Comparison of ENCODE assay signal across 14 cellular contexts in the genomic region with DNA sequence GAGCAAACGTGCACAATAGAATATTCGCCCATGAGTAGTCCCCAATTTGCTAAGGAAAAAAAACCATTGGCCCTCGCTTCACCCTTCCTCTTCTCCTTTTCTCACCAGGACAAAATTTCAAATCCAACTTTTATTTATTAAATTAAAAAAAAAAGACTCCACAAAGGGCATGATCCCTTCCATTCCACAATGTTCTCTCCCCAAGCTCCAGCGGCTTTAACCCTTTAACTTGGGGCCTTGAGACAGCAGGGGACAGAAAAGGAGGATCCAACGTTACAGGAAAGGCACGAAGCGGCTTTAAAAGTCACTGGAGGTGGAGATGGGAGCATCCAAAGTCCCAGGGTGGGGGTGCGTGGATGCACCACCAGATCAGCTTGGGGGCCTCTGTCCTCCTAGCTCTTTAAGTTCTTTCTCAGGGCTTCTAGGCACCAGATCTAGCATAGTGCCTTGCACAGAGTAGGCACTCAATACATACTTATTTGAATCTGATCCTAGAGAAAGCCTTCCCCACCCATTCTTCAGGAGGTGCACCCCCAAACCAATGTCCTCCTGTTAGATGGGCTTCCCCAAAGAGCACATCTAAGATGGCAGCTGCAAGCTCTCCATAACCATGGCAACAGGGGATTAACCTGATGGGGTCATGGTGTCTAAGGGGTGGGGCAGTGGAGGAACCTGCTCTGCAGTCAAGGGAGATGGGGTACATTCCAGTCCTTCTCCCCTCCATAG. TPM values are rescaled to one million over a fixed set of nuclear protein-coding genes. Genes with fewer than 3 reads are reported as not detected.
DNase-seq lines count a peak whose midpoint lies in the region; ATAC-seq and TF ChIP-seq lines count a peak whose summit lies in the region.
"Had no signal": no experiment of that assay in that cellular context is flagged by ENCODE, and none has a peak within 500 bp of the region (broad histone marks: within the 10 kb centered on the region; RNA-seq: fewer than 3 reads in every experiment).

No MANE protein-coding gene starts in this region.

- TF ChIP-seq CTCF in DOHH2 (IDR thresholded peaks at IDR 0.05; ENCODE audit: low read depth, low read length, poor library complexity, severe bottlenecking), result no peak

- H3K9me3 Mint-ChIP-seq in activated T-helper 2 cell treated with anti-CD3 and anti-CD28 coated beads, Interferon-gamma antibody, Interleukin-2, Interleukin-4, amounts not matched to agents 10 μg/mL and 5 μg/mL and 100 μg/mL, durations not matched to agents 14 hours and 24 hours and 36 hours, result no peaks in the 10 kb centered on the region
- no peaks in the 10 kb centered on the region for H3K9me3 Mint-ChIP-seq in memory B cell

- H3K4me1 Mint-ChIP-seq in activated T-helper 2 cell treated with anti-CD3 and anti-CD28 coated beads, Interferon-gamma antibody, Interleukin-2, Interleukin-4, amounts not matched to agents 10 μg/mL and 5 μg/mL and 100 μg/mL, durations not matched to agents 14 hours and 24 hours and 36 hours (ENCODE audit: low read depth), result peaks cover 18% of the 10 kb centered on the region
- H3K4me1 Mint-ChIP-seq in memory B cell, result peaks cover 16% of the 10 kb centered on the region

- DNase-seq in activated T-helper 2 cell treated with anti-CD3 and anti-CD28 coated beads, Interferon-gamma antibody, Interleukin-2, Interleukin-4, amounts not matched to agents 10 μg/mL and 5 μg/mL and 100 μg/mL, durations not matched to agents 14 hours and 24 hours and 36 hours (ENCODE audit: low spot score), result no peak
- DNase-seq in memory B cell (ENCODE audit: low spot score in 2 of 2) (no peak), cortex of kidney (lab: John Stamatoyannopoulos, UW) (no peak), iPS-NIHi11 (ENCODE audit: low spot score) (no peak), NCI-H2107 treated with DMSO at 0.1 percent for 48 hours (lab: John Stamatoyannopoulos, UW; ENCODE audit: unreplicated experiment) (no peak)
- DNase-seq: activated CD8-positive, alpha-beta memory T cell treated with anti-CD3 and anti-CD28 coated beads, Interleukin-2, amount 50 U/mL, for 4 hours; DMS 273 treated with DMSO at 0.1 percent for 48 hours; NCI-H1417 treated with DMSO at 0.1 percent for 48 hours had no signal

- no peaks in the 10 kb centered on the region for H3K36me3 Mint-ChIP-seq in activated T-helper 2 cell treated with anti-CD3 and anti-CD28 coated beads, Interferon-gamma antibody, Interleukin-2, Interleukin-4, amounts not matched to agents 10 μg/mL and 5 μg/mL and 100 μg/mL, durations not matched to agents 14 hours and 24 hours and 36 hours (ENCODE audit: low read depth)
- no peaks in the 10 kb centered on the region for H3K36me3 Mint-ChIP-seq in memory B cell

- H3K27ac ChIP-seq in BLaER1, result no peak overlapping the region
- H3K27ac ChIP-seq in DOHH2 (ENCODE audit: low read depth, low read length), result no peak overlapping the region

- H3K4me3 ChIP-seq in BLaER1, result peak overlapping the region; percentile 77
- no peak overlapping the region; the same call in 1 of the 2 replicates for H3K4me3 ChIP-seq in DOHH2 (ENCODE audit: low read length)

- no peak for ATAC-seq in memory B cell (ENCODE audit: low read depth)
- no peak for ATAC-seq in GM18502 (IDR thresholded peaks at IDR 0.05; ENCODE audit: poor library complexity, unreplicated experiment)

- no peaks in the 10 kb centered on the region for H3K9me2 ChIP-seq in DOHH2 (replicated peaks; ENCODE audit: control insufficient read depth, low read length)

- H3K27me3 Mint-ChIP-seq in activated T-helper 2 cell treated with anti-CD3 and anti-CD28 coated beads, Interferon-gamma antibody, Interleukin-2, Interleukin-4, amounts not matched to agents 10 μg/mL and 5 μg/mL and 100 μg/mL, durations not matched to agents 14 hours and 24 hours and 36 hours (ENCODE audit: low read depth), result peaks cover 6% of the 10 kb centered on the region
- H3K27me3 Mint-ChIP-seq in memory B cell, result peaks cover 12% of the 10 kb centered on the region

- H3K79me2 ChIP-seq in DOHH2 (ENCODE audit: control insufficient read depth, low read length), result no peaks in the 10 kb centered on the region

- intact Hi-C loops in activated T-helper 2 cell treated with anti-CD3 and anti-CD28 coated beads, Interferon-gamma antibody, Interleukin-2, Interleukin-4, amounts not matched to agents 10 μg/mL and 5 μg/mL and 100 μg/mL, durations not matched to agents 14 hours and 24 hours and 36 hours (cut with micrococcal nuclease), result no loop called here

- peak overlapping the region; percentile 69 for H3K4me3 Mint-ChIP-seq in activated T-helper 2 cell treated with anti-CD3 and anti-CD28 coated beads, Interferon-gamma antibody, Interleukin-2, Interleukin-4, amounts not matched to agents 10 μg/mL and 5 μg/mL and 100 μg/mL, durations not matched to agents 14 hours and 24 hours and 36 hours (ENCODE audit: low read depth)
- H3K4me3 Mint-ChIP-seq in memory B cell, result peak overlapping the region; percentile 76

- H4K20me1 ChIP-seq in BLaER1 (no peaks in the 10 kb centered on the region), DOHH2 (ENCODE audit: control insufficient read depth, insufficient read depth, low read depth, low read length) (no peaks in the 10 kb centered on the region)

- peaks cover 33% of the 10 kb centered on the region for H3K4me1 ChIP-seq in BLaER1
- peaks cover 30% of the 10 kb centered on the region for H3K4me1 ChIP-seq in DOHH2 (ENCODE audit: control insufficient read depth, low read length)

- H3F3A ChIP-seq in DOHH2 (ENCODE audit: control insufficient read depth, insufficient read depth), result peaks cover 14% of the 10 kb centered on the region

- H3K27ac Mint-ChIP-seq in activated T-helper 2 cell treated with anti-CD3 and anti-CD28 coated beads, Interferon-gamma antibody, Interleukin-2, Interleukin-4, amounts not matched to agents 10 μg/mL and 5 μg/mL and 100 μg/mL, durations not matched to agents 14 hours and 24 hours and 36 hours, result peak overlapping the region; percentile 53
- H3K27ac Mint-ChIP-seq in memory B cell, result no peak overlapping the region

- H3K9ac ChIP-seq in BLaER1, result no peak overlapping the region

- H3K9me3 ChIP-seq in BLaER1, result no peaks in the 10 kb centered on the region
- H3K9me3 ChIP-seq in DOHH2 (ENCODE audit: control insufficient read depth, insufficient read depth, low read length), result no peaks in the 10 kb centered on the region
- H3K9me3 ChIP-seq: transverse colon had no signal

- no peaks in the 10 kb centered on the region for H3K36me3 ChIP-seq in BLaER1
- H3K36me3 ChIP-seq in DOHH2 (ENCODE audit: control insufficient read depth, low read length), result no peaks in the 10 kb centered on the region
- H3K36me3 ChIP-seq: transverse colon had no signal

- H3K4me2 ChIP-seq in BLaER1 (peak overlapping the region; percentile 97), DOHH2 (ENCODE audit: low read length) (peak overlapping the region; percentile 95)

- H3K27me3 ChIP-seq in BLaER1 (peaks cover 19% of the 10 kb centered on the region; the same call in 1 of the 2 replicates), DOHH2 (ENCODE audit: control insufficient read depth, low read length) (peaks cover 7% of the 10 kb centered on the region; the same call in 1 of the 2 replicates)

RNA-seq across cellular contexts. Expression of a gene that starts 5.2 kb away (rescaled TPM):
- total RNA-seq in activated T-helper 2 cell treated with anti-CD3 and anti-CD28 coated beads, Interferon-gamma antibody, Interleukin-2, Interleukin-4, amounts not matched to agents 10 μg/mL and 5 μg/mL and 100 μg/mL, durations not matched to agents 14 hours and 24 hours and 36 hours, result 83.7 and 85.4 TPM in 2 replicates

RNA-seq across cellular contexts. Expression of a gene that starts 9.5 kb away (rescaled TPM):
- 0.11 TPM in 1 of 2 replicates, not detected in the other for total RNA-seq in activated T-helper 2 cell treated with anti-CD3 and anti-CD28 coated beads, Interferon-gamma antibody, Interleukin-2, Interleukin-4, amounts not matched to agents 10 μg/mL and 5 μg/mL and 100 μg/mL, durations not matched to agents 14 hours and 24 hours and 36 hours
- total RNA-seq: fibroblast of villous mesenchyme, left ventricle myocardium superior, transverse colon had no signal

RNA-seq across cellular contexts. Expression of a gene that starts 27.1 kb away (rescaled TPM):
- total RNA-seq in activated T-helper 2 cell treated with anti-CD3 and anti-CD28 coated beads, Interferon-gamma antibody, Interleukin-2, Interleukin-4, amounts not matched to agents 10 μg/mL and 5 μg/mL and 100 μg/mL, durations not matched to agents 14 hours and 24 hours and 36 hours, result 87.2 and 99.0 TPM in 2 replicates

RNA-seq across cellular contexts. Expression of a gene that starts 31.3 kb away (rescaled TPM):
- total RNA-seq in activated T-helper 2 cell treated with anti-CD3 and anti-CD28 coated beads, Interferon-gamma antibody, Interleukin-2, Interleukin-4, amounts not matched to agents 10 μg/mL and 5 μg/mL and 100 μg/mL, durations not matched to agents 14 hours and 24 hours and 36 hours, result 321 and 326 TPM in 2 replicates

RNA-seq across cellular contexts. Expression of a gene that starts 53.4 kb away (rescaled TPM):
- 66.4 and 67.9 TPM in 2 replicates for total RNA-seq in activated T-helper 2 cell treated with anti-CD3 and anti-CD28 coated beads, Interferon-gamma antibody, Interleukin-2, Interleukin-4, amounts not matched to agents 10 μg/mL and 5 μg/mL and 100 μg/mL, durations not matched to agents 14 hours and 24 hours and 36 hours
